17 cellular contexts compared by ENCODE assay signal in genomic region chr22:37630839-37631435, GRCh38. TPM values are rescaled to one million over a fixed set of nuclear protein-coding genes. Genes with fewer than 3 reads are reported as not detected.
A peak's percentile ranks its signal among the peaks of the same experiment; 100 is the strongest.
DNase-seq lines count a peak whose midpoint lies in the region; ATAC-seq and TF ChIP-seq lines count a peak whose summit lies in the region.
"Had no signal": no experiment of that assay in that cellular context is flagged by ENCODE, and none has a peak within 500 bp of the region (broad histone marks: within the 10 kb centered on the region; RNA-seq: fewer than 3 reads in every experiment).

No MANE protein-coding gene starts in this region.

- WGBS in right lobe of liver (ENCODE audit: insufficient coverage, low coverage, low lambda C conversion rate, missing lambda C conversion rate) = 86% methylated on average over 5 of the region's 9 CpGs

- H3K36me3 ChIP-seq in cardiac muscle cell = peaks cover 6% of the 10 kb centered on the region
- peaks cover 6% of the 10 kb centered on the region for H3K36me3 ChIP-seq in right atrium auricular region
- peaks cover 0 to 5% (median 1%) of the 10 kb centered on the region in 4 donors for H3K36me3 ChIP-seq in right lobe of liver
- peaks cover 0 to 46% (median 0%) of the 10 kb centered on the region in 3 donors for H3K36me3 ChIP-seq in Peyer's patch

- no peaks in the 10 kb centered on the region for H3K27me3 Mint-ChIP-seq in activated CD4-positive, alpha-beta memory T cell treated with anti-CD3 and anti-CD28 coated beads, Interleukin-2, amount 10 ng/mL, durations not matched to agents 7 days and 5 days
- no peaks in the 10 kb centered on the region for H3K27me3 Mint-ChIP-seq in type B pancreatic cell

- TF ChIP-seq POLR2A in right lobe of liver (IDR thresholded peaks at IDR 0.05) (no peak), Peyer's patch (IDR thresholded peaks at IDR 0.05) (no peak)

- H3K4me3 ChIP-seq in cardiac muscle cell (no peak overlapping the region), right atrium auricular region (no peak overlapping the region), right lobe of liver (no peak overlapping the region), Peyer's patch (no peak overlapping the region)
- H3K4me3 ChIP-seq: lung, vagina had no signal

- POLR2A ChIA-PET in activated CD4-positive, alpha-beta memory T cell treated with anti-CD3 and anti-CD28 coated beads, Interleukin-2, amount 10 ng/mL, durations not matched to agents 7 days and 5 days (lab: Charles Lee) = interaction anchor here (1.3 to 7.5 kb wide), 4 partner anchors 9 to 47 kb away, joined by 3 to 110 read pairs (median 37); partner anchors contain the start of genes LGALS1, PDXP and SH3BP1

- no peak for ATAC-seq in right lobe of liver

- H3K36me3 Mint-ChIP-seq in activated CD4-positive, alpha-beta memory T cell treated with anti-CD3 and anti-CD28 coated beads, Interleukin-2, amount 10 ng/mL, durations not matched to agents 7 days and 5 days (ENCODE audit: low read depth) = peaks cover 7% of the 10 kb centered on the region
- no peaks in the 10 kb centered on the region for H3K36me3 Mint-ChIP-seq in type B pancreatic cell

- no peaks in the 10 kb centered on the region for H3K9me3 Mint-ChIP-seq in activated CD4-positive, alpha-beta memory T cell treated with anti-CD3 and anti-CD28 coated beads, Interleukin-2, amount 10 ng/mL, durations not matched to agents 7 days and 5 days
- H3K9me3 Mint-ChIP-seq in type B pancreatic cell = no peaks in the 10 kb centered on the region

- no peak overlapping the region for H3K4me3 Mint-ChIP-seq in activated CD4-positive, alpha-beta memory T cell treated with anti-CD3 and anti-CD28 coated beads, Interleukin-2, amount 10 ng/mL, durations not matched to agents 7 days and 5 days
- no peak overlapping the region for H3K4me3 Mint-ChIP-seq in type B pancreatic cell

- no peak for TF ChIP-seq CTCF in cardiac muscle cell (IDR thresholded peaks at IDR 0.05; ENCODE audit: low read depth, low read length)
- no peak for TF ChIP-seq CTCF in right atrium auricular region (IDR thresholded peaks at IDR 0.05)
- TF ChIP-seq CTCF in right lobe of liver (IDR thresholded peaks at IDR 0.05) = no peak
- no peak for TF ChIP-seq CTCF in type B pancreatic cell (conservative IDR thresholded peaks at IDR 0.05)
- TF ChIP-seq CTCF in Peyer's patch (IDR thresholded peaks at IDR 0.05) = no peak

- DNase-seq in cardiac muscle cell (ENCODE audit: low read depth in 1 of 2, low spot score in 1 of 2) = peak; percentile 55 to 83
- no peak for DNase-seq in right atrium auricular region (ENCODE audit: low spot score)
- no peak for DNase-seq in activated CD4-positive, alpha-beta memory T cell treated with anti-CD3 and anti-CD28 coated beads, Interleukin-2, amount 10 ng/mL, durations not matched to agents 7 days and 5 days
- peak in 2 of 3 donors; percentile 23 to 46 for DNase-seq in right lobe of liver
- DNase-seq in type B pancreatic cell (ENCODE audit: extremely low spot score, unreplicated experiment) = no peak
- DNase-seq in GM19240 (ENCODE audit: insufficient read length, low spot score) = no peak
- no peak for DNase-seq in Peyer's patch
- DNase-seq in NCI-H345 treated with DMSO at 0.1 percent for 48 hours (lab: John Stamatoyannopoulos, UW; ENCODE audit: unreplicated experiment) = no peak
- DNase-seq: amniotic stem cell, cortex of kidney, EL, IMR-90, NCI-H1105, NCI-H345 had no signal

- peaks cover 71% of the 10 kb centered on the region for H3K4me1 Mint-ChIP-seq in activated CD4-positive, alpha-beta memory T cell treated with anti-CD3 and anti-CD28 coated beads, Interleukin-2, amount 10 ng/mL, durations not matched to agents 7 days and 5 days
- H3K4me1 Mint-ChIP-seq in type B pancreatic cell (ENCODE audit: unreplicated experiment) = peaks cover 11% of the 10 kb centered on the region

- H3K27me3 ChIP-seq in cardiac muscle cell (no peaks in the 10 kb centered on the region), right atrium auricular region (no peaks in the 10 kb centered on the region), right lobe of liver (no peaks in the 10 kb centered on the region), Peyer's patch (no peaks in the 10 kb centered on the region)
- H3K27me3 ChIP-seq: vagina had no signal

- peaks cover 30% of the 10 kb centered on the region for H3K4me1 ChIP-seq in cardiac muscle cell (ENCODE audit: low read depth)
- H3K4me1 ChIP-seq in right atrium auricular region = peaks cover 5 to 45% of the 10 kb centered on the region in 2 donors
- peaks cover 0 to 53% (median 27%) of the 10 kb centered on the region in 4 donors for H3K4me1 ChIP-seq in right lobe of liver
- peaks cover 17 to 55% (median 51%) of the 10 kb centered on the region in 4 donors for H3K4me1 ChIP-seq in Peyer's patch

- intact Hi-C loops in right lobe of liver (cut with DNase I) = no loop called here

- H3K9me3 ChIP-seq in cardiac muscle cell (ENCODE audit: low read depth) (no peaks in the 10 kb centered on the region), right atrium auricular region (no peaks in the 10 kb centered on the region), right lobe of liver (no peaks in the 10 kb centered on the region), Peyer's patch (no peaks in the 10 kb centered on the region)
- H3K9me3 ChIP-seq: vagina had no signal

- H3K27ac ChIP-seq in cardiac muscle cell (peak overlapping the region; percentile 70), right atrium auricular region (no peak overlapping the region), right lobe of liver (peak overlapping the region; percentile 26 to 59 (median 47)), Peyer's patch (peak overlapping the region in 1 of 4 donors; percentile 94)
- H3K27ac ChIP-seq: vagina had no signal

- H3K27ac Mint-ChIP-seq in activated CD4-positive, alpha-beta memory T cell treated with anti-CD3 and anti-CD28 coated beads, Interleukin-2, amount 10 ng/mL, durations not matched to agents 7 days and 5 days = peak overlapping the region; percentile 95
- peak overlapping the region; percentile 43 for H3K27ac Mint-ChIP-seq in type B pancreatic cell

- CTCF ChIA-PET in activated CD4-positive, alpha-beta memory T cell treated with anti-CD3 and anti-CD28 coated beads, Interleukin-2, amount 10 ng/mL, durations not matched to agents 7 days and 5 days (lab: Charles Lee) = interaction anchor here (1.3 to 16.0 kb wide), 5 partner anchors 8 to 49 kb away, joined by 4 to 301 read pairs (median 8); partner anchors contain the start of genes GGA1, LGALS1, NOL12 and SH3BP1

RNA-seq across cellular contexts. Expression of gene SH3BP1, which starts 8.5 kb away (rescaled TPM):
- total RNA-seq in cardiac muscle cell (24.3 and 51.9 TPM in 2 replicates), right atrium auricular region (1 to 10 TPM; 1.5 to 4.0 TPM), right lobe of liver (1 to 10 TPM; 1.6 to 4.8 (median 2.8) TPM), type B pancreatic cell (ENCODE audit: low replicate concordance) (30.0 and 31.1 TPM in 2 replicates), Peyer's patch (100 to 1,000 TPM in 1 of 4 donors, 10 to 100 TPM in 3; 55.0 to 135 (median 71.8) TPM)
- polyA plus RNA-seq in cardiac muscle cell = 15.0 and 20.7 TPM in 2 replicates
- total RNA-seq in activated CD4-positive, alpha-beta memory T cell treated with anti-CD3 and anti-CD28 coated beads, Interleukin-2, amount 10 ng/mL, durations not matched to agents 7 days and 5 days = 100 to 1,000 TPM; 161 to 162 TPM

RNA-seq across cellular contexts. Expression of gene GGA1, which starts 22.3 kb away (rescaled TPM):
- total RNA-seq in cardiac muscle cell = 91.9 and 114 TPM in 2 replicates
- polyA plus RNA-seq in cardiac muscle cell = 81.9 and 82.6 TPM in 2 replicates
- total RNA-seq in right atrium auricular region = 10 to 100 TPM; 17.7 to 29.0 TPM
- total RNA-seq in activated CD4-positive, alpha-beta memory T cell treated with anti-CD3 and anti-CD28 coated beads, Interleukin-2, amount 10 ng/mL, durations not matched to agents 7 days and 5 days = 10 to 100 TPM; 59.5 to 64.4 TPM
- total RNA-seq in right lobe of liver = 10 to 100 TPM; 18.4 to 27.3 (median 24.1) TPM
- total RNA-seq in type B pancreatic cell (ENCODE audit: low replicate concordance) = 71.8 and 80.2 TPM in 2 replicates
- 100 to 1,000 TPM in 3 of 4 donors, 10 to 100 TPM in 1; 67.1 to 189 (median 117) TPM for total RNA-seq in Peyer's patch

RNA-seq across cellular contexts. Expression of gene PDXP, which starts 27.6 kb away (rescaled TPM):
- total RNA-seq in cardiac muscle cell = 48.5 and 62.5 TPM in 2 replicates
- polyA plus RNA-seq in cardiac muscle cell = 88.0 and 117 TPM in 2 replicates
- 10 to 100 TPM; 15.7 to 32.0 TPM for total RNA-seq in right atrium auricular region
- 10 to 100 TPM; 19.1 to 21.6 TPM for total RNA-seq in activated CD4-positive, alpha-beta memory T cell treated with anti-CD3 and anti-CD28 coated beads, Interleukin-2, amount 10 ng/mL, durations not matched to agents 7 days and 5 days
- total RNA-seq in right lobe of liver = 10 to 100 TPM; 15.7 to 63.4 (median 34.4) TPM
- 15.6 and 30.2 TPM in 2 replicates for total RNA-seq in type B pancreatic cell (ENCODE audit: low replicate concordance)
- 100 to 1,000 TPM in 3 of 4 donors, 10 to 100 TPM in 1; 19.0 to 146 (median 111) TPM for total RNA-seq in Peyer's patch

RNA-seq across cellular contexts. Expression of gene LGALS1, which starts 44.5 kb away (rescaled TPM):
- 6.6 and 24.5 TPM in 2 replicates for total RNA-seq in cardiac muscle cell
- polyA plus RNA-seq in cardiac muscle cell = 8.1 and 37.3 TPM in 2 replicates
- 1,000 to 10,000 TPM in 1 of 2 donors, 100 to 1,000 TPM in 1; 584 to 1,958 TPM for total RNA-seq in right atrium auricular region
- total RNA-seq in activated CD4-positive, alpha-beta memory T cell treated with anti-CD3 and anti-CD28 coated beads, Interleukin-2, amount 10 ng/mL, durations not matched to agents 7 days and 5 days = 1,000 to 10,000 TPM; 2,209 to 2,240 TPM
- 100 to 1,000 TPM in 4 of 6 experiments, 10 to 100 TPM in 2; 34.7 to 267 (median 141) TPM for total RNA-seq in right lobe of liver
- total RNA-seq in type B pancreatic cell (ENCODE audit: low replicate concordance) = 1.8 and 235 TPM in 2 replicates
- 100 to 1,000 TPM in 1 of 4 donors, 10 to 100 TPM in 3; 44.8 to 352 (median 73.5) TPM for total RNA-seq in Peyer's patch

RNA-seq across cellular contexts. Expression of gene LGALS2, which starts 51.0 kb away (rescaled TPM):
- total RNA-seq in cardiac muscle cell (not detected in 2 replicates), right atrium auricular region (not detected), right lobe of liver (under 1 TPM in 1 of 6 experiments, not detected in 5; 0.64 TPM), type B pancreatic cell (ENCODE audit: low replicate concordance) (2.6 and 8.7 TPM in 2 replicates), Peyer's patch (100 to 1,000 TPM in 2 of 4 donors, 10 to 100 TPM in 2; 19.8 to 190 (median 92.7) TPM)
- not detected in 2 replicates for polyA plus RNA-seq in cardiac muscle cell
- total RNA-seq in activated CD4-positive, alpha-beta memory T cell treated with anti-CD3 and anti-CD28 coated beads, Interleukin-2, amount 10 ng/mL, durations not matched to agents 7 days and 5 days = not detected
- total RNA-seq: IMR-90; T-helper 2 cell treated with Interferon-gamma antibody and Interleukin-4, amounts not matched to agents 100 ng/mL and 5 ng/mL, for 36 hours; vagina had no signal
- polyA plus RNA-seq: IMR-90 had no signal

Comparison
In these comparisons a context has a peak if more than half of its experiments do, and no peak if none do; other contexts are left out.
1. DNase-seq: peak in cardiac muscle cell (2 of 2) and right lobe of liver (2 of 3); none in right atrium auricular region (single experiment), activated CD4-positive, alpha-beta memory T cell treated with anti-CD3 and anti-CD28 coated beads, Interleukin-2, amount 10 ng/mL, durations not matched to agents 7 days and 5 days (single experiment), type B pancreatic cell (single experiment), GM19240 (single experiment), Peyer's patch (0 of 3) and NCI-H345 treated with DMSO at 0.1 percent for 48 hours (single experiment).
2. H3K27ac ChIP-seq: peak in cardiac muscle cell (single experiment) and right lobe of liver (3 of 3); none in right atrium auricular region (0 of 2).